1 cellular context compared by ENCODE assay signal in genomic region chr6:4775591-4776492, GRCh38.
TF ChIP-seq lines count a peak whose summit lies in the region.

Gene CDYL, plus strand, starts transcription at chr6:4776404. Its CDS starts 380 bp downstream, at chr6:4776784.

TF ChIP-seq in HEK293, 187 proteins besides CTCF, POLR2A, EP300 and RAD21 (continued from another document):
- TF ChIP-seq ZNF645 (tag by site-specific recombination; IDR thresholded peaks at IDR 0.05) (no peak), ZNF544 (tag by site-specific recombination; IDR thresholded peaks at IDR 0.05) (no peak), ZNF221 (tag by site-specific recombination; IDR thresholded peaks at IDR 0.05; ENCODE audit: borderline replicate concordance) (no peak), ZNF202 (tag by site-specific recombination; IDR thresholded peaks at IDR 0.05; ENCODE audit: borderline replicate concordance) (no peak), ZIC2 (tag by site-specific recombination; IDR thresholded peaks at IDR 0.05) (no peak), ZNF404 (tag by site-specific recombination; IDR thresholded peaks at IDR 0.05) (no peak), ZNF214 (tag by site-specific recombination; IDR thresholded peaks at IDR 0.05; ENCODE audit: borderline replicate concordance) (no peak), ZNF354C (tag by site-specific recombination; IDR thresholded peaks at IDR 0.05; ENCODE audit: borderline replicate concordance, low read depth) (no peak), ZNF513 (tag by site-specific recombination; IDR thresholded peaks at IDR 0.05) (no peak), KLF10 (tag by site-specific recombination; IDR thresholded peaks at IDR 0.05) (peak; percentile 53; the same call in 1 of the 2 replicates), ZBTB6 (tag by site-specific recombination; IDR thresholded peaks at IDR 0.05) (no peak)
